In genomic region chr19:31145909-31146453, GRCh38 we compare ENCODE assay signal across 24 cellular contexts.
"Had no signal": no experiment of that assay in that cellular context is flagged by ENCODE, and none has a peak within 500 bp of the region (broad histone marks: within the 10 kb centered on the region; RNA-seq: fewer than 3 reads in every experiment).

No MANE protein-coding gene starts in this region.

- H3K9me3 Mint-ChIP-seq: mesothelial cell of epicardium; naive thymus-derived CD4-positive, alpha-beta T cell; nephron; stimulated activated effector memory CD8-positive, alpha-beta T cell treated with anti-CD3 and anti-CD28 coated beads, Interleukin-12 subunit alpha, Interleukin-12 subunit beta, amount 100 ng/mL, for 72 hours; type B pancreatic cell had no signal

- ATAC-seq: left lobe of liver; mucosa of descending colon; naive thymus-derived CD4-positive, alpha-beta T cell; stimulated activated effector memory CD8-positive, alpha-beta T cell treated with anti-CD3 and anti-CD28 coated beads, Interleukin-12 subunit alpha, Interleukin-12 subunit beta, amount 100 ng/mL, for 72 hours had no signal

- H3K9ac ChIP-seq: parathyroid adenoma had no signal

- H3K27ac Mint-ChIP-seq: memory B cell; mesothelial cell of epicardium; naive thymus-derived CD4-positive, alpha-beta T cell; progenitor cell of endocrine pancreas; stimulated activated effector memory CD8-positive, alpha-beta T cell treated with anti-CD3 and anti-CD28 coated beads, Interleukin-12 subunit alpha, Interleukin-12 subunit beta, amount 100 ng/mL, for 72 hours; type B pancreatic cell had no signal

- H3K27me3 Mint-ChIP-seq: memory B cell had no signal

- H3K27me3 ChIP-seq: hepatocyte, right atrium auricular region, sigmoid colon, stomach, thyroid gland had no signal

- H3K4me1 Mint-ChIP-seq: memory B cell; naive thymus-derived CD4-positive, alpha-beta T cell; stimulated activated effector memory CD8-positive, alpha-beta T cell treated with anti-CD3 and anti-CD28 coated beads, Interleukin-12 subunit alpha, Interleukin-12 subunit beta, amount 100 ng/mL, for 72 hours had no signal

- DNase-seq: central memory CD4-positive, alpha-beta T cell; dorsolateral prefrontal cortex; effector CD4-positive, alpha-beta T cell; kidney; mucosa of descending colon; naive thymus-derived CD4-positive, alpha-beta T cell; occipital lobe; sigmoid colon; stimulated activated CD4-positive, alpha-beta T cell treated with anti-CD3 and anti-CD28 coated beads, Interleukin-2, amount 100 ng/mL, for 24 hours; stimulated activated CD4-positive, alpha-beta T cell treated with anti-CD3 and anti-CD28 coated beads, Interleukin-4, amount 100 ng/mL, for 24 hours; stimulated activated naive CD4-positive, alpha-beta T cell treated with Interleukin-2 at 50 U/mL for 16 hours; stomach; thyroid gland had no signal

- H3K36me3 Mint-ChIP-seq: memory B cell; mesothelial cell of epicardium; naive thymus-derived CD4-positive, alpha-beta T cell; stimulated activated effector memory CD8-positive, alpha-beta T cell treated with anti-CD3 and anti-CD28 coated beads, Interleukin-12 subunit alpha, Interleukin-12 subunit beta, amount 100 ng/mL, for 72 hours; type B pancreatic cell had no signal

- H3K27ac ChIP-seq: dorsolateral prefrontal cortex, hepatocyte, parathyroid adenoma, right atrium auricular region, sigmoid colon, stomach, thyroid gland had no signal

- H3K4me1 ChIP-seq: parathyroid adenoma, right atrium auricular region, stomach had no signal

- H3K9me3 ChIP-seq: mucosa of descending colon, right atrium auricular region, sigmoid colon, stomach, thyroid gland had no signal

- H3K4me3 Mint-ChIP-seq: memory B cell; mesothelial cell of epicardium; naive thymus-derived CD4-positive, alpha-beta T cell; nephron; stimulated activated effector memory CD8-positive, alpha-beta T cell treated with anti-CD3 and anti-CD28 coated beads, Interleukin-12 subunit alpha, Interleukin-12 subunit beta, amount 100 ng/mL, for 72 hours; type B pancreatic cell had no signal

- H3K4me2 ChIP-seq: hepatocyte had no signal

- H3K4me3 ChIP-seq: dorsolateral prefrontal cortex, hepatocyte, lung, mucosa of descending colon, right atrium auricular region, sigmoid colon, stomach, thyroid gland had no signal

- H3K36me3 ChIP-seq: right atrium auricular region, sigmoid colon, stomach, thyroid gland had no signal
